In the genomic region with DNA sequence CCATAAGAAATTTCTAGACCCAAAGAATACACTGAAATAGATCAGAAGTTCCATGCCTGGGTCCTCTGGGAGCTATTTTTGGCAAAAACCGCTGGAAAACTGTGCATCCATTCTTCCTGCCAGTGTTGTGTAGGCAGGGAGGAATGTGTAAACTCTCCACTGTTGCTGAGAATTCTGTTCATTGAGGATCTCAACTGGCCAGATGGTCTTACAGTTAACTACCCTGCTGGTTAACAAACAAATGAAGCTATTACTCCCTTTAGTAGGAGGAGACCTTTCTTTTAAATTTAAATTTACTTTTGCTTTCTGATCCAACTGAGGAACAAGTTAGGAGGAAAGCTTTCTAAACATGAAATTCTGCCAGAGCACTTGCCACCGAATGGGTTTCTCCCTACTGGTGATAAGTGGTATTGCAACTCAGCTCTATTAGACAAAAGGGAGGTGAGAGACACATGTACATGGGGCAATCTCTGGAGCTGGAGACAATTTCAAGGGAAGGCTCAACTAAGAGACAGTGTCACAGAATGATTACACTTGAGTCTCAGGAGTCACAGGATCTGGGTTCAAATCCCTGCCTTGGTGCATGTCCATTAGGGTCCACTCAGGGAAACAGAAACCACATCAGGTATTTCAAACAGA, we compare ENCODE assay signal across 1 cellular context.
A peak's percentile ranks its signal among the peaks of the same experiment; 100 is the strongest.
TF ChIP-seq lines count a peak whose summit lies in the region.

No MANE protein-coding gene starts in this region.

TF ChIP-seq in H1, 55 proteins besides CTCF, POLR2A, EP300 and RAD21:
- TF ChIP-seq HDAC2 (IDR thresholded peaks at IDR 0.05; ENCODE audit: borderline replicate concordance in 1 of 2, low read depth in 2 of 2, low read length in 2 of 2) (0 out of 4 replicates have a peak, but pooled peaks of 1 of the 2 experiments have one; percentile 46), KDM1A (IDR thresholded peaks at IDR 0.05; ENCODE audit: borderline replicate concordance, low read length) (peak; percentile 19; the same call in 1 of the 2 replicates), KDM5A (IDR thresholded peaks at IDR 0.05; ENCODE audit: low read length) (no peak)
